Comparison of ENCODE assay signal across 8 cellular contexts in the genomic region with DNA sequence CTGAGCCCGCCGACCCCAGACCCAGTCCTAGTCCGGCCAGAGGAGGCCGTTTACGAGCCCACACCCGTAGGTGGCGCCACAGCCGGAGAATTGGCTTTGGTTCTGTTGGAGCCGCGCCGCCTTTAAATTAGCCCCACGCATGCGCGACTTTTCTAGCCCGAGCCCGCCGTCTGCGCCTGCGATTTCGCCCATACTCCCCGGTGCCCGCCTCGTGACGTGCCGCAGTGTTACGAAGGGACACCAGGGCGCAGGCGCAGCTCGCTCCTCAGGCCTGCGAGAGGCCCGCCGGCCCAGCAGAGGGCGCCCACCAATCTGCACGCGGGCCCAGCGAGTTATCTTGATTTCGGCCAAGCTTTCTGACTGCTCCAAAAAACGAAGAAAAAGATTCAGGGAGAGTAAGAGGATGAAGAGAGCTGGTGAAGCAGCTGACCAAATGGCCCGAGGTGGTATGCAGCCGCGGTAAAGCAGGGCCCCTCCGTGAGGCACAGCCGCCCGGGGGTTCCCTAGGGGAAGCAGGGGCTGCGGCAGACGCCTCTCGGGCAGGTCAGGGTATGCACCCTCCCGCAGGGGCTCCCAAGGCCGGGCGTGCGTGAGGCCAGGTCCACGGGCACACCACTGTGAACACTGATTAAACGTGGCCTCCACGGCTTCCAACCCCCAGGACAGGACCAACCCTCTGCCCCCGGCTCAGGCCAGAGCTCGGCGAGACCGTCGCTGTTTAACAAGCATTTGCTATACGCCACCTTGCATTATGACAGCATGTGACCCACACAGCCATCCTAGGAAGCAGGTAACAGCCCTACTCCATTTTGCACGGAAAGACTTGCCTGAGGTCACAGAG. TPM values are rescaled to one million over a fixed set of nuclear protein-coding genes. Genes with fewer than 3 reads are reported as not detected.
A peak's percentile ranks its signal among the peaks of the same experiment; 100 is the strongest.
DNase-seq lines count a peak whose midpoint lies in the region; ATAC-seq and TF ChIP-seq lines count a peak whose summit lies in the region.

No MANE protein-coding gene starts in this region.

- peak; percentile 69 for ATAC-seq in GM21367 (IDR thresholded peaks at IDR 0.05; ENCODE audit: unreplicated experiment)

- DNase-seq in COR-L47 (lab: John Stamatoyannopoulos, UW), result peak; percentile 99
- DNase-seq in HUDEP-2 (lab: John Stamatoyannopoulos, UW; ENCODE audit: unreplicated experiment in 76 of 76), result peak in 75 of 76 experiments; percentile 41 to 98 (median 95)
- peak; percentile 99 for DNase-seq in NOMO-1 treated with dmso at 0.1 percent for 144 hours (lab: John Stamatoyannopoulos, UW; ENCODE audit: unreplicated experiment)
- peak; percentile 99 for DNase-seq in activated CD8-positive, alpha-beta memory T cell treated with anti-CD3 and anti-CD28 coated beads, Interleukin-2, amount 50 U/mL, for 48 hours
- DNase-seq in epithelial cell of esophagus (ENCODE audit: low read depth), result peak; percentile 95
- peak; percentile 90 to 98 for DNase-seq in stimulated activated CD8-positive, alpha-beta memory T cell treated with anti-CD3 and anti-CD28 coated beads, Interleukin-4, amount 100 ng/mL, for 1 hour (ENCODE audit: low read depth in 2 of 2, low spot score in 1 of 2)

- H3K27me3 ChIP-seq in mononuclear cell (ENCODE audit: insufficient read depth, low read length), result no peaks in the 10 kb centered on the region

- H3K4me3 ChIP-seq in epithelial cell of esophagus (ENCODE audit: low read length) (peak overlapping the region; percentile 91), mononuclear cell (ENCODE audit: low read length) (peak overlapping the region; percentile 87)

- H3K9me3 ChIP-seq in mononuclear cell (ENCODE audit: low read depth, low read length), result no peaks in the 10 kb centered on the region

- peaks cover 36% of the 10 kb centered on the region for H3K4me1 ChIP-seq in mononuclear cell (ENCODE audit: insufficient read depth, low read length)

- TF ChIP-seq CTCF in epithelial cell of esophagus (IDR thresholded peaks at IDR 0.05; ENCODE audit: insufficient read depth, low read depth, low read length, missing control alignments), result peak; percentile 79

RNA-seq across cellular contexts. Expression of gene RPN1, which starts 32.8 kb away (rescaled TPM):
- total RNA-seq in mononuclear cell, result 164 TPM

Comparison
In these comparisons a context has a peak if more than half of its experiments do, and no peak if none do; other contexts are left out.
1. Peak in every context shown above with its lines: DNase-seq, ATAC-seq and H3K4me3 ChIP-seq.